In the genomic region with DNA sequence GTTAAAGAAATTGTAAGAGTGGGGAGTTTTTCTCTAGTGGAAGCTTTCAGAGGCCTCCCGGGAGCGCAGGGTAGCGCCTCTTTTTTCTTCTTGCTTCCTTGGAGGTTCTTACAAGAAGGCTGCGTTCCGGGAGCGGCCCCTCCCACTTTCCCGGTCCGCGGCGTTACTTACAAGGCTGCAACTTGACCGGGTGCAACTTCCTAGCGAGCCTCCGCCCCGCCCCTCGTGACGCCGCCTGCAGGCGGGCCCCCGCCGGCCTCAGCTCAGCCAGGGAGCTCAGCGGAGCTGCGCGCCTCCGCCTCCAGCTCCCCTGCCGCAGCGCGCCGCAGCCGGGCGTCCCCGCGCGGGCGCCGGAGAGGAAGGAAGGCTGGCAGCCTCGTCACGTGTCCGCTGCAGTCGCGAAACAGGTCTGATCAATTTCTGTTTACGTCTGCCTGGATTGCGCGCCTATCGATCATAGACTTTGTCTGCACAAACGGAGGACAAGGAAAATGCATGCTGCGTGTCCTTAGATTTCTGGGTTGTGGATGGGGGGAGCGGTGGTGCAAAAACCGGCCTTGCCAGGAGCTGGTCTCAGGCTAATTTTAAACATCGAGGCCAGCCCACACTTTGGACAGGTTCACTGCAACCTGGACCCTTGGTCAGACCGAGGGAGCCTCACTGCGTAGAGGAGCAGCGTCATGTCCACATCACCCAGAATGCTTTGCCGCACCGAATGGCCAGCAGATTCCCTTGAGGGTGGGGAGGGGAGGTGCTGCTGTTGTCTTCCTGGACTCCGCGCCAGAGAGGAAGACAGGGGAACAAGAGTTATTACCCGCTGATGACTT, we compare ENCODE assay signal across 1 cellular context.
A peak's percentile ranks its signal among the peaks of the same experiment; 100 is the strongest.
TF ChIP-seq lines count a peak whose summit lies in the region.

A gene with protein sequence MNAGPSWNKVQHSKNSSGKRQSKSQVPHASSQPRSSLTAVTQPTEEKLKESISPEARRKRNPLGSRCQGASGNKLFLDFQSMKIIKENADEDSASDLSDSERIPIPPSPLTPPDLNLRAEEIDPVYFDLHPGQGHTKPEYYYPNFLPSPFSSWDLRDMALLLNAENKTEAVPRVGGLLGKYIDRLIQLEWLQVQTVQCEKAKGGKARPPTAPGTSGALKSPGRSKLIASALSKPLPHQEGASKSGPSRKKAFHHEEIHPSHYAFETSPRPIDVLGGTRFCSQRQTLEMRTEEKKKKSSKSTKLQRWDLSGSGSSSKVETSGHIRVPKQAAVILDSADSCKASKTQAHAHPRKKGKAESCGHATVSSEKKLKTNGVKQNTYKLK (plus strand): TSS at position 261 of the 827 bp plus-strand sequence. CDS start 3,555 bp downstream, outside the sequence.
A gene with protein sequence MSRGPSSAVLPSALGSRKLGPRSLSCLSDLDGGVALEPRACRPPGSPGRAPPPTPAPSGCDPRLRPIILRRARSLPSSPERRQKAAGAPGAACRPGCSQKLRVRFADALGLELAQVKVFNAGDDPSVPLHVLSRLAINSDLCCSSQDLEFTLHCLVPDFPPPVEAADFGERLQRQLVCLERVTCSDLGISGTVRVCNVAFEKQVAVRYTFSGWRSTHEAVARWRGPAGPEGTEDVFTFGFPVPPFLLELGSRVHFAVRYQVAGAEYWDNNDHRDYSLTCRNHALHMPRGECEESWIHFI (minus strand): TSS at position 177 of the 827 bp plus-strand sequence. CDS start 374 bp downstream, outside the sequence.

TF ChIP-seq in HEK293, 187 proteins besides CTCF, POLR2A, EP300 and RAD21 (continued from another document):
- TF ChIP-seq ZBTB44 (tag by site-specific recombination; IDR thresholded peaks at IDR 0.05): peak; percentile 95
- TF ChIP-seq ZNF302 (tag by site-specific recombination; IDR thresholded peaks at IDR 0.05; ENCODE audit: low read depth): no peak
- peak; percentile 91 for TF ChIP-seq ZBTB8A (tag by site-specific recombination; IDR thresholded peaks at IDR 0.05)
- TF ChIP-seq ZNF146 (tag by site-specific recombination; IDR thresholded peaks at IDR 0.05): peak; percentile 40; the same call in 1 of the 2 replicates
- TF ChIP-seq ZNF558 (tag by site-specific recombination; IDR thresholded peaks at IDR 0.05): peak; percentile 9; the same call in 1 of the 2 replicates
